ENCODE assay signal across 1 cellular context in the genomic region with DNA sequence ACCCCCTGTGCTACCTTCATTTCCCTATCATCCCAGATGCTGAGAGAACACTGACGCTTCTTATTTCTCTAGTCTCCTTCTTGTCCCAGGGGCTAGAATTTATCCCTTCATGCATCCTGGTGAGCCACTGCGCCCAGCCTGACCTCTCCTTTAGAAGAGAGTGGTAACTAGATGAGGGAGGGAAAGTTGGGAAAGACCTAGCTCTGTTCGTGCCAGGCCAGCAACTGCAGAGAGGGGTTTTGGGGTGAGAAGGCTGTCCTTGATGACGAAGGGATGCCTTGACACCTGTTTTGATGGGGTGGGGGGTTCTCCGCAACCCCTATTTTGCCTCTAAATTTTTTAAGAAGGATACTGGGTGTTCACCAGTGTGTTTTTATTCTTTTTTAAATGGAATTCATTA.
TF ChIP-seq lines count a peak whose summit lies in the region.

No MANE protein-coding gene starts in this region.

TF ChIP-seq in HepG2, 621 proteins besides CTCF, POLR2A, EP300 and RAD21:
- TF ChIP-seq PTBP1 (IDR thresholded peaks at IDR 0.05; ENCODE audit: low read depth, low read length, poor library complexity, severe bottlenecking) (no peak), PRPF4 (IDR thresholded peaks at IDR 0.05; ENCODE audit: low read depth, low read length, poor library complexity, severe bottlenecking) (no peak), KDM1A (CRISPR knock-in tag; IDR thresholded peaks at IDR 0.05) (no peak), ISX (CRISPR knock-in tag; conservative IDR thresholded peaks at IDR 0.05) (no peak), ZNF605 (CRISPR knock-in tag; IDR thresholded peaks at IDR 0.05) (no peak), ZFYVE20 (CRISPR knock-in tag; IDR thresholded peaks at IDR 0.05; ENCODE audit: borderline replicate concordance, low read depth) (no peak), NBN (conservative IDR thresholded peaks at IDR 0.05) (no peak), HIVEP1 (CRISPR knock-in tag; IDR thresholded peaks at IDR 0.05) (no peak), ZNF367 (CRISPR knock-in tag; IDR thresholded peaks at IDR 0.05; ENCODE audit: borderline replicate concordance) (no peak), NCOA1 (CRISPR knock-in tag; IDR thresholded peaks at IDR 0.05) (no peak), ZNF468 (CRISPR knock-in tag; IDR thresholded peaks at IDR 0.05) (no peak), ZNF776 (CRISPR knock-in tag; IDR thresholded peaks at IDR 0.05) (no peak), KDM4B (CRISPR knock-in tag; IDR thresholded peaks at IDR 0.05) (no peak)
- TF ChIP-seq, protein P1, sequence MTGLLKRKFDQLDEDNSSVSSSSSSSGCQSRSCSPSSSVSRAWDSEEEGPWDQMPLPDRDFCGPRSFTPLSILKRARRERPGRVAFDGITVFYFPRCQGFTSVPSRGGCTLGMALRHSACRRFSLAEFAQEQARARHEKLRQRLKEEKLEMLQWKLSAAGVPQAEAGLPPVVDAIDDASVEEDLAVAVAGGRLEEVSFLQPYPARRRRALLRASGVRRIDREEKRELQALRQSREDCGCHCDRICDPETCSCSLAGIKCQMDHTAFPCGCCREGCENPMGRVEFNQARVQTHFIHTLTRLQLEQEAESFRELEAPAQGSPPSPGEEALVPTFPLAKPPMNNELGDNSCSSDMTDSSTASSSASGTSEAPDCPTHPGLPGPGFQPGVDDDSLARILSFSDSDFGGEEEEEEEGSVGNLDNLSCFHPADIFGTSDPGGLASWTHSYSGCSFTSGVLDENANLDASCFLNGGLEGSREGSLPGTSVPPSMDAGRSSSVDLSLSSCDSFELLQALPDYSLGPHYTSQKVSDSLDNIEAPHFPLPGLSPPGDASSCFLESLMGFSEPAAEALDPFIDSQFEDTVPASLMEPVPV (CRISPR knock-in tag; IDR thresholded peaks at IDR 0.05) = no peak
- TF ChIP-seq, protein P2, sequence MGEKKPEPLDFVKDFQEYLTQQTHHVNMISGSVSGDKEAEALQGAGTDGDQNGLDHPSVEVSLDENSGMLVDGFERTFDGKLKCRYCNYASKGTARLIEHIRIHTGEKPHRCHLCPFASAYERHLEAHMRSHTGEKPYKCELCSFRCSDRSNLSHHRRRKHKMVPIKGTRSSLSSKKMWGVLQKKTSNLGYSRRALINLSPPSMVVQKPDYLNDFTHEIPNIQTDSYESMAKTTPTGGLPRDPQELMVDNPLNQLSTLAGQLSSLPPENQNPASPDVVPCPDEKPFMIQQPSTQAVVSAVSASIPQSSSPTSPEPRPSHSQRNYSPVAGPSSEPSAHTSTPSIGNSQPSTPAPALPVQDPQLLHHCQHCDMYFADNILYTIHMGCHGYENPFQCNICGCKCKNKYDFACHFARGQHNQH (CRISPR knock-in tag; IDR thresholded peaks at IDR 0.05) = no peak
- TF ChIP-seq, protein P3, sequence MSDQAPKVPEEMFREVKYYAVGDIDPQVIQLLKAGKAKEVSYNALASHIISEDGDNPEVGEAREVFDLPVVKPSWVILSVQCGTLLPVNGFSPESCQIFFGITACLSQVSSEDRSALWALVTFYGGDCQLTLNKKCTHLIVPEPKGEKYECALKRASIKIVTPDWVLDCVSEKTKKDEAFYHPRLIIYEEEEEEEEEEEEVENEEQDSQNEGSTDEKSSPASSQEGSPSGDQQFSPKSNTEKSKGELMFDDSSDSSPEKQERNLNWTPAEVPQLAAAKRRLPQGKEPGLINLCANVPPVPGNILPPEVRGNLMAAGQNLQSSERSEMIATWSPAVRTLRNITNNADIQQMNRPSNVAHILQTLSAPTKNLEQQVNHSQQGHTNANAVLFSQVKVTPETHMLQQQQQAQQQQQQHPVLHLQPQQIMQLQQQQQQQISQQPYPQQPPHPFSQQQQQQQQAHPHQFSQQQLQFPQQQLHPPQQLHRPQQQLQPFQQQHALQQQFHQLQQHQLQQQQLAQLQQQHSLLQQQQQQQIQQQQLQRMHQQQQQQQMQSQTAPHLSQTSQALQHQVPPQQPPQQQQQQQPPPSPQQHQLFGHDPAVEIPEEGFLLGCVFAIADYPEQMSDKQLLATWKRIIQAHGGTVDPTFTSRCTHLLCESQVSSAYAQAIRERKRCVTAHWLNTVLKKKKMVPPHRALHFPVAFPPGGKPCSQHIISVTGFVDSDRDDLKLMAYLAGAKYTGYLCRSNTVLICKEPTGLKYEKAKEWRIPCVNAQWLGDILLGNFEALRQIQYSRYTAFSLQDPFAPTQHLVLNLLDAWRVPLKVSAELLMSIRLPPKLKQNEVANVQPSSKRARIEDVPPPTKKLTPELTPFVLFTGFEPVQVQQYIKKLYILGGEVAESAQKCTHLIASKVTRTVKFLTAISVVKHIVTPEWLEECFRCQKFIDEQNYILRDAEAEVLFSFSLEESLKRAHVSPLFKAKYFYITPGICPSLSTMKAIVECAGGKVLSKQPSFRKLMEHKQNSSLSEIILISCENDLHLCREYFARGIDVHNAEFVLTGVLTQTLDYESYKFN (CRISPR knock-in tag; conservative IDR thresholded peaks at IDR 0.05) = no peak
- TF ChIP-seq, protein P4, sequence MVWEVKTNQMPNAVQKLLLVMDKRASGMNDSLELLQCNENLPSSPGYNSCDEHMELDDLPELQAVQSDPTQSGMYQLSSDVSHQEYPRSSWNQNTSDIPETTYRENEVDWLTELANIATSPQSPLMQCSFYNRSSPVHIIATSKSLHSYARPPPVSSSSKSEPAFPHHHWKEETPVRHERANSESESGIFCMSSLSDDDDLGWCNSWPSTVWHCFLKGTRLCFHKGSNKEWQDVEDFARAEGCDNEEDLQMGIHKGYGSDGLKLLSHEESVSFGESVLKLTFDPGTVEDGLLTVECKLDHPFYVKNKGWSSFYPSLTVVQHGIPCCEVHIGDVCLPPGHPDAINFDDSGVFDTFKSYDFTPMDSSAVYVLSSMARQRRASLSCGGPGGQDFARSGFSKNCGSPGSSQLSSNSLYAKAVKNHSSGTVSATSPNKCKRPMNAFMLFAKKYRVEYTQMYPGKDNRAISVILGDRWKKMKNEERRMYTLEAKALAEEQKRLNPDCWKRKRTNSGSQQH (CRISPR knock-in tag; IDR thresholded peaks at IDR 0.05; ENCODE audit: low read depth) = no peak
